8 cellular contexts compared by ENCODE assay signal in the genomic region with DNA sequence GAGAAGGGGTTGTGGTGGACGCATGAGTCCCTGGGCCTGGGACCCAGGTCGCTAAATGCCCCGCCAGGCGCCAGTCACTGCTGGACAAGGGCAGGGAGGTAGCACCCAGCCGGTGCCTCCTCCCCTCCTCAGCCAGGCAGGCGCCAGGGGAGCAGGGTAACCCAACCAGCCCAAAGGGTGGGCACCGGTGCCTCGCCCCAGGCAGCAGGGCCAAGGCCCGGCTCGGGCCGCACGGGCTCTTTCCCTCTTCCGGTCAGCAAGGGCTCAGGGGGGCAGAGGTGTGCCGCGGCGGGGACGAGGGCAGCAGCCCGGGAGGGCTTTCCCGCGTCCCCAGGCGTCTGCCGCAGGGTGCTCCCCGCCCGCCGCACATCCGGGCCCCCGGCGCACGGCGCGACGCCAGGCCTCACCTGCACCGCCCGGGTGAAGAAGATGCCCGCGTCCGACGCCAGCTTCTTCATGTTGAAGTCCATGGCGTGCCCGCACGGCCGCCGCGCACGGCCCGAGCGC. TPM values are rescaled to one million over a fixed set of nuclear protein-coding genes. Genes with fewer than 3 reads are reported as not detected.
DNase-seq lines count a peak whose midpoint lies in the region; ATAC-seq lines count a peak whose summit lies in the region.

No MANE protein-coding gene starts in this region.

- CTCF ChIA-PET in activated naive CD4-positive, alpha-beta T cell treated with anti-CD3 and anti-CD28 coated beads for 36 hours (lab: Charles Lee), result interaction anchor here (0.6 to 1.1 kb wide), 3 partner anchors 11 to 209 kb away, joined by 3 to 6 read pairs (median 3); a partner anchor contains a TSS

- H3K9me3 Mint-ChIP-seq in activated naive CD4-positive, alpha-beta T cell treated with anti-CD3 and anti-CD28 coated beads for 36 hours, result no peaks in the 10 kb centered on the region

- no peaks in the 10 kb centered on the region for H3K27me3 ChIP-seq in skeletal muscle satellite cell (ENCODE audit: control insufficient read depth, insufficient read depth, low read length)

- intact Hi-C loops in activated naive CD4-positive, alpha-beta T cell treated with anti-CD3 and anti-CD28 coated beads for 36 hours (cut with micrococcal nuclease), result loop anchor here (1.0 to 5.0 kb wide), 5 partner anchors 9 to 340 kb away; a partner anchor contains a TSS
- intact Hi-C loops in left ventricle myocardium superior (cut with micrococcal nuclease), result no loop called here

- H3K36me3 ChIP-seq in skeletal muscle satellite cell (ENCODE audit: insufficient read depth, low read length), result no peaks in the 10 kb centered on the region

- DNase-seq in stimulated activated CD4-positive, alpha-beta T cell treated with anti-CD3 and anti-CD28 coated beads, Interleukin-12 subunit alpha, Interleukin-12 subunit beta, amount 100 ng/mL, for 48 hours (ENCODE audit: low read depth in 2 of 3, low spot score in 1 of 3), result peak in 2 of 3 donors; percentile 36 to 58
- DNase-seq in stimulated activated CD4-positive, alpha-beta T cell treated with anti-CD3 and anti-CD28 coated beads, Interleukin-2, amount 100 ng/mL, for 24 hours, result no peak
- peak; percentile 62 to 73 for DNase-seq in NCI-H1930 (lab: John Stamatoyannopoulos, UW)
- peak; percentile 74 for DNase-seq in activated naive CD4-positive, alpha-beta T cell treated with anti-CD3 and anti-CD28 coated beads for 36 hours
- DNase-seq in left ventricle myocardium superior, result no peak
- DNase-seq in AG08395 (ENCODE audit: low spot score), result no peak

- H3K9ac ChIP-seq in skeletal muscle satellite cell (ENCODE audit: low read depth, low read length), result peak overlapping the region; percentile 83

- H3K4me3 Mint-ChIP-seq in activated naive CD4-positive, alpha-beta T cell treated with anti-CD3 and anti-CD28 coated beads for 36 hours, result peak overlapping the region; percentile 84

- no peaks in the 10 kb centered on the region for H3K9me3 ChIP-seq in skeletal muscle satellite cell (replicated peaks; ENCODE audit: low read length)

- H3K4me1 Mint-ChIP-seq in activated naive CD4-positive, alpha-beta T cell treated with anti-CD3 and anti-CD28 coated beads for 36 hours (ENCODE audit: low read depth), result peaks cover 16% of the 10 kb centered on the region

- H3K4me2 ChIP-seq in skeletal muscle satellite cell (ENCODE audit: low read length), result peak overlapping the region; percentile 98

- H3K4me3 ChIP-seq in skeletal muscle satellite cell (ENCODE audit: low read length), result peak overlapping the region; percentile 87

- no peak overlapping the region for H3K27ac Mint-ChIP-seq in activated naive CD4-positive, alpha-beta T cell treated with anti-CD3 and anti-CD28 coated beads for 36 hours

- H3K36me3 Mint-ChIP-seq in activated naive CD4-positive, alpha-beta T cell treated with anti-CD3 and anti-CD28 coated beads for 36 hours (ENCODE audit: low read depth), result no peaks in the 10 kb centered on the region

- no peaks in the 10 kb centered on the region for H3K27me3 Mint-ChIP-seq in activated naive CD4-positive, alpha-beta T cell treated with anti-CD3 and anti-CD28 coated beads for 36 hours (ENCODE audit: low read depth)

- peak; percentile 25 for ATAC-seq in HG02571 (IDR thresholded peaks at IDR 0.05; ENCODE audit: unreplicated experiment)
- ATAC-seq in left ventricle myocardium superior, result peak; percentile 17

- peaks cover 24% of the 10 kb centered on the region for H3K4me1 ChIP-seq in skeletal muscle satellite cell (ENCODE audit: control insufficient read depth, insufficient read depth, low read length)

RNA-seq across cellular contexts. Expression of a gene that starts 0.4 kb away (rescaled TPM):
- 10 to 100 TPM; 38.0 to 38.2 TPM for total RNA-seq in activated naive CD4-positive, alpha-beta T cell treated with anti-CD3 and anti-CD28 coated beads for 36 hours
- total RNA-seq in left ventricle myocardium superior, result 35.3 TPM
- 24.6 and 27.7 TPM in 2 replicates for total RNA-seq in skeletal muscle satellite cell (2012; rRNA removed)

RNA-seq across cellular contexts. Expression of a gene that starts 8.7 kb away (rescaled TPM):
- 10 to 100 TPM; 36.3 to 42.7 TPM for total RNA-seq in activated naive CD4-positive, alpha-beta T cell treated with anti-CD3 and anti-CD28 coated beads for 36 hours
- total RNA-seq in left ventricle myocardium superior, result 39.0 TPM
- 15.7 and 16.2 TPM in 2 replicates for total RNA-seq in skeletal muscle satellite cell (2012; rRNA removed)

RNA-seq across cellular contexts. Expression of a gene that starts 53.2 kb away (rescaled TPM):
- 10 to 100 TPM; 15.5 to 19.9 TPM for total RNA-seq in activated naive CD4-positive, alpha-beta T cell treated with anti-CD3 and anti-CD28 coated beads for 36 hours
- 5.2 TPM for total RNA-seq in left ventricle myocardium superior
- total RNA-seq in skeletal muscle satellite cell (2012; rRNA removed), result 8.6 and 10.5 TPM in 2 replicates

Comparison
In these comparisons a context has a peak if more than half of its experiments do, and no peak if none do; other contexts are left out.
1. DNase-seq: peak in stimulated activated CD4-positive, alpha-beta T cell treated with anti-CD3 and anti-CD28 coated beads, Interleukin-12 subunit alpha, Interleukin-12 subunit beta, amount 100 ng/mL, for 48 hours (2 of 3), NCI-H1930 (2 of 2) and activated naive CD4-positive, alpha-beta T cell treated with anti-CD3 and anti-CD28 coated beads for 36 hours (single experiment); none in stimulated activated CD4-positive, alpha-beta T cell treated with anti-CD3 and anti-CD28 coated beads, Interleukin-2, amount 100 ng/mL, for 24 hours (0 of 2), left ventricle myocardium superior (single experiment) and AG08395 (single experiment).